ENCODE assay signal across 1 cellular context in the genomic region with DNA sequence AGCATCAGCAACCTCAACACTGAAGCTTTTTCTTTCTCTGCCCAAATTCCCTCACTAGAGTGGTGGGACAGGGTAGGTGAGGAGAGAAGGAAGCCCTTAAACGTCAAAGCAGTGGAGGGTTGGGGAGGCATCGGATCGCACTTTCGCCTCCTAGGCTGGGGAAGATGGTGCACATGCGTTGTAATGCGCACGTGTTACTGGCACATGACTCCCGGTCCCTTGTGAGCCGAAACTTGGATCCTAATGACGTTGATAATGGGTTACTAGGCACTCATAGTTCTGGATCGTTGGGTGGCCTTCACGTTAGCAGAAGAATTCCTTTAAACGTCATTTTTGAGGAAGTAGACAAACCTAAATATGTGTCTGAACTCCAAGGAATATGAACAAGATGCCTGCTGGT.
TF ChIP-seq lines count a peak whose summit lies in the region.

A gene with protein sequence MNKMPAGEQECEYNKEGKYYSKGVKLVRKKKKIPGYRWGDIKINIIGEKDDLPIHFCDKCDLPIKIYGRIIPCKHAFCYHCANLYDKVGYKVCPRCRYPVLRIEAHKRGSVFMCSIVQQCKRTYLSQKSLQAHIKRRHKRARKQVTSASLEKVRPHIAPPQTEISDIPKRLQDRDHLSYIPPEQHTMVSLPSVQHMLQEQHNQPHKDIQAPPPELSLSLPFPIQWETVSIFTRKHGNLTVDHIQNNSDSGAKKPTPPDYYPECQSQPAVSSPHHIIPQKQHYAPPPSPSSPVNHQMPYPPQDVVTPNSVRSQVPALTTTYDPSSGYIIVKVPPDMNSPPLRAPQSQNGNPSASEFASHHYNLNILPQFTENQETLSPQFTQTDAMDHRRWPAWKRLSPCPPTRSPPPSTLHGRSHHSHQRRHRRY (plus strand): TSS at position 301 of the 400 bp plus-strand sequence. CDS start 79 bp downstream, at position 380.

TF ChIP-seq in endothelial cell of umbilical vein, 7 proteins besides CTCF, POLR2A, EP300 and RAD21 (continued from another document):
- no peak for TF ChIP-seq GATA2 (IDR thresholded peaks at IDR 0.05; ENCODE audit: insufficient read depth, insufficient read length, low read depth, low read length)
- TF ChIP-seq, protein P1, sequence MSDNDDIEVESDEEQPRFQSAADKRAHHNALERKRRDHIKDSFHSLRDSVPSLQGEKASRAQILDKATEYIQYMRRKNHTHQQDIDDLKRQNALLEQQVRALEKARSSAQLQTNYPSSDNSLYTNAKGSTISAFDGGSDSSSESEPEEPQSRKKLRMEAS (IDR thresholded peaks at IDR 0.05; ENCODE audit: insufficient read depth, insufficient read length) = no peak
- no peak for TF ChIP-seq EZH2 (IDR thresholded peaks at IDR 0.05; ENCODE audit: borderline replicate concordance, low read depth, low read length, severe bottlenecking)
- TF ChIP-seq POLR2AphosphoS5 (IDR thresholded peaks at IDR 0.05; ENCODE audit: insufficient read depth, low read depth, low read length) = no peak
- TF ChIP-seq MYC (IDR thresholded peaks at IDR 0.05; ENCODE audit: low read depth, low read length) = no peak
